In genomic region chr12:68785823-68786222, GRCh38 we compare ENCODE assay signal across 15 cellular contexts.
"Had no signal": no experiment of that assay in that cellular context is flagged by ENCODE, and none has a peak within 500 bp of the region (broad histone marks: within the 10 kb centered on the region; RNA-seq: fewer than 3 reads in every experiment).

No MANE protein-coding gene starts in this region.

- H3K9me3 ChIP-seq: sigmoid colon, stomach, thoracic aorta had no signal

- H3K4me3 Mint-ChIP-seq: activated B cell treated with CpG ODN at 0.5 μM for 24 hours; activated CD8-positive, alpha-beta T cell treated with anti-CD3 and anti-CD28 coated beads for 36 hours; activated T-cell treated with anti-CD3 and anti-CD28 coated beads, Interleukin-2, amount 50 U/mL, for 4 hours; neural crest cell had no signal

- H3K27me3 Mint-ChIP-seq: activated B cell treated with CpG ODN at 0.5 μM for 24 hours; activated CD8-positive, alpha-beta T cell treated with anti-CD3 and anti-CD28 coated beads for 36 hours had no signal

- DNase-seq: activated B cell treated with CpG ODN at 0.5 μM for 24 hours; activated CD4-positive, alpha-beta T cell treated with anti-CD3 and anti-CD28 coated beads for 48 hours; activated CD8-positive, alpha-beta T cell treated with anti-CD3 and anti-CD28 coated beads for 36 hours; activated effector memory CD4-positive, alpha-beta T cell treated with Interleukin-2 at 50 U/mL for 16 hours; activated naive CD4-positive, alpha-beta T cell treated with anti-CD3 and anti-CD28 coated beads, Interleukin-2, amount 50 U/mL, for 16 hours; activated T-cell treated with anti-CD3 and anti-CD28 coated beads, Interleukin-2, amount 50 U/mL, for 4 hours; caudate nucleus; sigmoid colon; stimulated activated CD4-positive, alpha-beta T cell treated with anti-CD3 and anti-CD28 coated beads, Interleukin-12 subunit alpha, Interleukin-12 subunit beta, amount 100 ng/mL, for 4 hours; stimulated activated CD4-positive, alpha-beta T cell treated with anti-CD3 and anti-CD28 coated beads, Interleukin-2, amount 100 ng/mL, for 24 hours; stomach had no signal

- H3K36me3 ChIP-seq: sigmoid colon, stomach, thoracic aorta had no signal

- H3K27ac Mint-ChIP-seq: activated B cell treated with CpG ODN at 0.5 μM for 24 hours; activated CD8-positive, alpha-beta T cell treated with anti-CD3 and anti-CD28 coated beads for 36 hours had no signal

- H3K27me3 ChIP-seq: sigmoid colon, stomach had no signal

- H3K4me1 ChIP-seq: sigmoid colon had no signal

- FAIRE-seq: colon had no signal

- H3K9me3 Mint-ChIP-seq: activated B cell treated with CpG ODN at 0.5 μM for 24 hours; activated CD8-positive, alpha-beta T cell treated with anti-CD3 and anti-CD28 coated beads for 36 hours; activated T-cell treated with anti-CD3 and anti-CD28 coated beads, Interleukin-2, amount 50 U/mL, for 4 hours; neural crest cell had no signal

- H3K4me3 ChIP-seq: lung, sigmoid colon, stomach, thoracic aorta had no signal

- ATAC-seq: activated CD8-positive, alpha-beta T cell treated with anti-CD3 and anti-CD28 coated beads for 36 hours; activated T-cell treated with anti-CD3 and anti-CD28 coated beads, Interleukin-2, amount 50 U/mL, for 4 hours had no signal
